Comparison of ENCODE assay signal across 28 cellular contexts in genomic region chr5:20359377-20359776, GRCh38.
"Had no signal": no experiment of that assay in that cellular context is flagged by ENCODE, and none has a peak within 500 bp of the region (broad histone marks: within the 10 kb centered on the region; RNA-seq: fewer than 3 reads in every experiment).

No MANE protein-coding gene starts in this region.

- H3K36me3 ChIP-seq: esophagus squamous epithelium, heart right ventricle, lower lobe of right lung, prostate gland, right lobe of liver, thoracic aorta, tibial nerve, upper lobe of left lung had no signal

- DNase-seq: dermis blood vessel endothelial cell; effector memory CD8-positive, alpha-beta T cell; erythroblast; esophagus squamous epithelium; foreskin melanocyte; glutamatergic neuron; heart right ventricle; hypothalamus; immature natural killer cell; islet precursor cell; kidney glomerular epithelial cell; left colon; left ventricle myocardium superior; lower lobe of right lung; naive thymus-derived CD8-positive, alpha-beta T cell; nephron progenitor cell; nucleus accumbens; retina; right lobe of liver; small intestine; stimulated activated CD4-positive, alpha-beta T cell treated with anti-CD3 and anti-CD28 coated beads, Interleukin-15, amount 100 ng/mL, for 24 hours; stimulated activated CD4-positive, alpha-beta T cell treated with anti-CD3 and anti-CD28 coated beads, Interleukin-2, amount 100 ng/mL, for 48 hours; stimulated activated naive B cell treated with anti-CD40 and anti-IgM and Interleukin-4, amounts not matched to agents 10 μg/mL and 1 μg/mL and 100 μg/mL, for 72 hours had no signal

- H3K27me3 ChIP-seq: esophagus squamous epithelium, heart right ventricle, right lobe of liver, tibial nerve, upper lobe of left lung had no signal

- ATAC-seq: effector memory CD8-positive, alpha-beta T cell; heart right ventricle; left colon; left ventricle myocardium superior; lower lobe of right lung; naive thymus-derived CD8-positive, alpha-beta T cell; stimulated activated naive B cell treated with anti-CD40 and anti-IgM and Interleukin-4, amounts not matched to agents 10 μg/mL and 1 μg/mL and 100 μg/mL, for 72 hours had no signal

- H3K27ac ChIP-seq: coronary artery, esophagus squamous epithelium, heart right ventricle, lower lobe of right lung, prostate gland, right lobe of liver, thoracic aorta, tibial nerve, upper lobe of left lung had no signal

- H3K9me3 ChIP-seq: esophagus squamous epithelium, prostate gland, right lobe of liver, thoracic aorta, tibial nerve, upper lobe of left lung had no signal

- H3K4me3 ChIP-seq: coronary artery, esophagus squamous epithelium, heart right ventricle, lower lobe of right lung, prostate gland, right lobe of liver, thoracic aorta, tibial nerve, upper lobe of left lung had no signal
